Comparison of ENCODE assay signal across 26 cellular contexts in genomic region chr2:69459936-69460335, GRCh38.
"Had no signal": no experiment of that assay in that cellular context is flagged by ENCODE, and none has a peak within 500 bp of the region (broad histone marks: within the 10 kb centered on the region; RNA-seq: fewer than 3 reads in every experiment).

No MANE protein-coding gene starts in this region.

- H3K4me3 Mint-ChIP-seq: activated CD8-positive, alpha-beta memory T cell treated with anti-CD3 and anti-CD28 coated beads, Interleukin-2, amount 10 ng/mL, durations not matched to agents 7 days and 5 days; activated CD8-positive, alpha-beta T cell treated with anti-CD3 and anti-CD28 coated beads, Interleukin-2, amount 10 ng/mL, durations not matched to agents 7 days and 5 days; activated naive CD8-positive, alpha-beta T cell treated with anti-CD3 and anti-CD28 coated beads, Interleukin-2, amount 10 ng/mL, durations not matched to agents 7 days and 5 days; naive B cell; stimulated activated effector memory CD8-positive, alpha-beta T cell treated with anti-CD3 and anti-CD28 coated beads, Interleukin-12 subunit alpha, Interleukin-12 subunit beta, amount 100 ng/mL, for 72 hours; WTC11 had no signal

- H3K9me3 ChIP-seq: ascending aorta, gastroesophageal sphincter, left ventricle myocardium inferior, prostate gland, stomach, thyroid gland, upper lobe of right lung had no signal

- H2AFZ ChIP-seq: hepatocyte had no signal

- H3K27ac ChIP-seq: ascending aorta, gastroesophageal sphincter, hepatocyte, left ventricle myocardium inferior, prostate gland, stomach, upper lobe of right lung had no signal

- H3K36me3 Mint-ChIP-seq: naive B cell, WTC11 had no signal

- H3K36me3 ChIP-seq: left ventricle myocardium inferior, prostate gland, thyroid gland had no signal

- H3K9me3 Mint-ChIP-seq: activated naive CD8-positive, alpha-beta T cell treated with anti-CD3 and anti-CD28 coated beads, Interleukin-2, amount 10 ng/mL, durations not matched to agents 7 days and 5 days; activated T-helper 2 cell treated with anti-CD3 and anti-CD28 coated beads, Interferon-gamma antibody, Interleukin-2, Interleukin-4, amounts not matched to agents 10 μg/mL and 5 μg/mL and 100 μg/mL, durations not matched to agents 14 hours and 24 hours and 36 hours; naive B cell; stimulated activated effector memory CD8-positive, alpha-beta T cell treated with anti-CD3 and anti-CD28 coated beads, Interleukin-12 subunit alpha, Interleukin-12 subunit beta, amount 100 ng/mL, for 72 hours; WTC11 had no signal

- ATAC-seq: activated CD8-positive, alpha-beta memory T cell treated with anti-CD3 and anti-CD28 coated beads, Interleukin-2, amount 10 ng/mL, durations not matched to agents 7 days and 5 days; activated CD8-positive, alpha-beta T cell treated with anti-CD3 and anti-CD28 coated beads, Interleukin-2, amount 10 ng/mL, durations not matched to agents 7 days and 5 days; gastroesophageal sphincter; sciatic nerve; stimulated activated effector memory CD8-positive, alpha-beta T cell treated with anti-CD3 and anti-CD28 coated beads, Interleukin-12 subunit alpha, Interleukin-12 subunit beta, amount 100 ng/mL, for 72 hours; upper lobe of right lung; WTC11 had no signal

- H3K79me2 ChIP-seq: hepatocyte had no signal

- H3K27me3 ChIP-seq: ascending aorta, gastroesophageal sphincter, hepatocyte, stomach, thyroid gland, upper lobe of right lung had no signal

- DNase-seq: activated CD4-positive, alpha-beta T cell treated with anti-CD3 and anti-CD28 coated beads for 1 hour; activated CD8-positive, alpha-beta memory T cell treated with anti-CD3 and anti-CD28 coated beads, Interleukin-2, amount 10 ng/mL, durations not matched to agents 7 days and 5 days; activated CD8-positive, alpha-beta T cell treated with anti-CD3 and anti-CD28 coated beads, Interleukin-2, amount 10 ng/mL, durations not matched to agents 7 days and 5 days; activated naive CD8-positive, alpha-beta T cell treated with anti-CD3 and anti-CD28 coated beads, Interleukin-2, amount 10 ng/mL, durations not matched to agents 7 days and 5 days; activated T-cell treated with anti-CD3 and anti-CD28 coated beads, Interleukin-2, amount 50 U/mL, for 48 hours; caudate nucleus; islet precursor cell; left ventricle myocardium inferior; mesendoderm; naive B cell; retina; small intestine; stimulated activated CD4-positive, alpha-beta T cell treated with anti-CD3 and anti-CD28 coated beads, Interleukin-4, amount 100 ng/mL, for 24 hours; stomach; T-helper 2 cell; thyroid gland; upper lobe of right lung had no signal

- H3K27ac Mint-ChIP-seq: activated CD8-positive, alpha-beta memory T cell treated with anti-CD3 and anti-CD28 coated beads, Interleukin-2, amount 10 ng/mL, durations not matched to agents 7 days and 5 days; activated CD8-positive, alpha-beta T cell treated with anti-CD3 and anti-CD28 coated beads, Interleukin-2, amount 10 ng/mL, durations not matched to agents 7 days and 5 days; activated naive CD8-positive, alpha-beta T cell treated with anti-CD3 and anti-CD28 coated beads, Interleukin-2, amount 10 ng/mL, durations not matched to agents 7 days and 5 days; activated T-helper 2 cell treated with anti-CD3 and anti-CD28 coated beads, Interferon-gamma antibody, Interleukin-2, Interleukin-4, amounts not matched to agents 10 μg/mL and 5 μg/mL and 100 μg/mL, durations not matched to agents 14 hours and 24 hours and 36 hours; naive B cell; stimulated activated effector memory CD8-positive, alpha-beta T cell treated with anti-CD3 and anti-CD28 coated beads, Interleukin-12 subunit alpha, Interleukin-12 subunit beta, amount 100 ng/mL, for 72 hours; WTC11 had no signal

- H3K27me3 Mint-ChIP-seq: activated naive CD8-positive, alpha-beta T cell treated with anti-CD3 and anti-CD28 coated beads, Interleukin-2, amount 10 ng/mL, durations not matched to agents 7 days and 5 days had no signal

- H3K4me3 ChIP-seq: ascending aorta, gastroesophageal sphincter, hepatocyte, left ventricle myocardium inferior, lung, prostate gland, stomach, thyroid gland, upper lobe of right lung had no signal

- H3K4me1 ChIP-seq: ascending aorta, gastroesophageal sphincter, upper lobe of right lung had no signal

- H3K4me2 ChIP-seq: hepatocyte had no signal

- FAIRE-seq: small intestine had no signal

- H3K4me1 Mint-ChIP-seq: activated CD8-positive, alpha-beta memory T cell treated with anti-CD3 and anti-CD28 coated beads, Interleukin-2, amount 10 ng/mL, durations not matched to agents 7 days and 5 days had no signal
